Comparison of ENCODE assay signal across 8 cellular contexts in genomic region chr12:62793256-62794217, GRCh38.
DNase-seq lines count a peak whose midpoint lies in the region; ATAC-seq and TF ChIP-seq lines count a peak whose summit lies in the region.

No MANE protein-coding gene starts in this region.

- H3K9me3 ChIP-seq in HAP-1 (no peaks in the 10 kb centered on the region), sigmoid colon (no peaks in the 10 kb centered on the region)

- no peak for TF ChIP-seq POLR2A in sigmoid colon (IDR thresholded peaks at IDR 0.05)

- ATAC-seq in HG03457 (IDR thresholded peaks at IDR 0.05; ENCODE audit: unreplicated experiment) = no peak

- no peak overlapping the region for H3K27ac ChIP-seq in sigmoid colon

- in situ Hi-C loops in HAP-1 (cut with MboI; ENCODE audit: low sequenced_read_pairs) (loop anchor here (5.0 to 25.0 kb wide), 3 partner anchors 211 to 531 kb away; partner anchors contain the start of gene USP15), astrocyte of the cerebellum (cut with HindIII; ENCODE audit: low sequenced_read_pairs) (loop anchor here (10.0 kb wide), 2 partner anchors 189 to 359 kb away; no protein-coding TSS in a partner anchor)

- H3K36me3 ChIP-seq in HAP-1 (replicated peaks) = peaks cover 4% of the 10 kb centered on the region; the same call in 1 of the 2 replicates
- no peaks in the 10 kb centered on the region for H3K36me3 ChIP-seq in sigmoid colon

- H3K27me3 ChIP-seq in HAP-1 (ENCODE audit: low read depth) (no peaks in the 10 kb centered on the region), sigmoid colon (no peaks in the 10 kb centered on the region)

- TF ChIP-seq CTCF in astrocyte of the cerebellum (IDR thresholded peaks at IDR 0.05; ENCODE audit: low read depth, low read length, missing control alignments) (peak; percentile 93), sigmoid colon (IDR thresholded peaks at IDR 0.05) (peak; percentile 89 to 96 (median 94))

- H3K4me3 ChIP-seq in HAP-1 (no peak overlapping the region), astrocyte of the cerebellum (ENCODE audit: low read depth, low read length) (no peak overlapping the region), sigmoid colon (no peak overlapping the region)

- no peak for TF ChIP-seq EP300 in sigmoid colon (IDR thresholded peaks at IDR 0.05)

- DNase-seq in Daoy (ENCODE audit: low read depth) = peak; percentile 92
- peak; percentile 78 to 87 for DNase-seq in HAP-1 (ENCODE audit: low spot score in 2 of 2)
- peak; percentile 61 for DNase-seq in NCI-H146 treated with DMSO at 0.1 percent for 48 hours (lab: John Stamatoyannopoulos, UW; ENCODE audit: unreplicated experiment)
- DNase-seq in T-helper 2 cell = peak; percentile 41 to 67 (median 48)
- DNase-seq in astrocyte of the cerebellum (ENCODE audit: low read depth) = peak; percentile 93
- DNase-seq in hepatic stellate cell (ENCODE audit: low spot score) = peak; percentile 77
- peak; percentile 90 for DNase-seq in sigmoid colon

- WGBS in sigmoid colon, 2 donors = 63 to 77% methylated on average over 25 of the region's 25 CpGs

- H3K4me1 ChIP-seq in HAP-1 (peaks cover 8% of the 10 kb centered on the region), sigmoid colon (peaks cover 0 to 7% (median 0%) of the 10 kb centered on the region in 4 donors)

- intact Hi-C loops in sigmoid colon (cut with DNase I) = loop anchor here (1.0 kb wide), 2 partner anchors 190 to 211 kb away; no protein-coding TSS in a partner anchor
